ENCODE assay signal across 19 cellular contexts in genomic region chr2:191660575-191660974, GRCh38.
"Had no signal": no experiment of that assay in that cellular context is flagged by ENCODE, and none has a peak within 500 bp of the region (broad histone marks: within the 10 kb centered on the region; RNA-seq: fewer than 3 reads in every experiment).

No MANE protein-coding gene starts in this region.

- H2AFZ ChIP-seq: parathyroid adenoma had no signal

- H3K4me3 ChIP-seq: esophagus muscularis mucosa, gastroesophageal sphincter, prostate gland, skin epidermis, testis, tibial nerve had no signal

- H3K27me3 ChIP-seq: esophagus muscularis mucosa, gastroesophageal sphincter, testis, tibial nerve had no signal

- H3K79me2 ChIP-seq: parathyroid adenoma had no signal

- H3K4me1 ChIP-seq: esophagus muscularis mucosa, gastroesophageal sphincter, parathyroid adenoma, prostate gland, testis had no signal

- H3K9ac ChIP-seq: parathyroid adenoma had no signal

- DNase-seq: effector memory CD8-positive, alpha-beta T cell; foreskin fibroblast; glutamatergic neuron; islet precursor cell; left cardiac atrium; mammary epithelial cell; retina; stimulated activated CD4-positive, alpha-beta T cell treated with anti-CD3 and anti-CD28 coated beads, Interleukin-2, amount 100 ng/mL, for 24 hours; stimulated activated CD4-positive, alpha-beta T cell treated with anti-CD3 and anti-CD28 coated beads, Interleukin-4, amount 100 ng/mL, for 4 hours; stimulated activated naive B cell treated with anti-CD40 and anti-IgM and Interleukin-4, amounts not matched to agents 10 μg/mL and 1 μg/mL and 100 μg/mL, for 72 hours; stimulated activated naive CD8-positive, alpha-beta T cell treated with anti-CD3 and anti-CD28 coated beads, Interleukin-15, amount 100 ng/mL, for 72 hours; testis had no signal

- H3K27ac ChIP-seq: epithelial cell of prostate, esophagus muscularis mucosa, gastroesophageal sphincter, parathyroid adenoma, prostate gland, skin epidermis, testis, tibial nerve had no signal

- H3K36me3 ChIP-seq: esophagus muscularis mucosa, gastroesophageal sphincter, prostate gland, tibial nerve had no signal

- H3K9me3 ChIP-seq: esophagus muscularis mucosa, gastroesophageal sphincter, prostate gland, testis, tibial nerve had no signal
